In genomic region chr17:41483531-41483930, GRCh38 we compare ENCODE assay signal across 18 cellular contexts. TPM values are rescaled to one million over a fixed set of nuclear protein-coding genes. Genes with fewer than 3 reads are reported as not detected.
DNase-seq lines count a peak whose midpoint lies in the region; ATAC-seq and FAIRE-seq lines count a peak whose summit lies in the region.
"Had no signal": no experiment of that assay in that cellular context is flagged by ENCODE, and none has a peak within 500 bp of the region (broad histone marks: within the 10 kb centered on the region; RNA-seq: fewer than 3 reads in every experiment).

No MANE protein-coding gene starts in this region.

- ATAC-seq in GM21576 (IDR thresholded peaks at IDR 0.05; ENCODE audit: unreplicated experiment): no peak

- H3K9ac ChIP-seq in mesendoderm (ENCODE audit: low read length): no peak overlapping the region

- H2BK15ac ChIP-seq in mesendoderm (replicated peaks; ENCODE audit: low read depth): no peak overlapping the region

- no peak overlapping the region for H4K8ac ChIP-seq in mesendoderm (ENCODE audit: low read depth, low read length)

- no peak overlapping the region for H3K23ac ChIP-seq in mesendoderm (ENCODE audit: low read length)

- H2BK5ac ChIP-seq in mesendoderm (ENCODE audit: low read length): no peak overlapping the region

- no peak overlapping the region for H3K4me3 Mint-ChIP-seq in activated CD4-positive, alpha-beta T cell treated with anti-CD3 and anti-CD28 coated beads, Interleukin-2, amount 10 ng/mL, durations not matched to agents 7 days and 5 days
- H3K4me3 Mint-ChIP-seq: CD4-positive, CD25-positive, alpha-beta regulatory T cell; CD8-positive, alpha-beta memory T cell; H9 had no signal

- peak; percentile 48 for DNase-seq in amniotic epithelial cell (ENCODE audit: low read depth)
- peak; percentile 72 for DNase-seq in mesendoderm
- DNase-seq in small intestine: peak; percentile 44
- DNase-seq in activated CD4-positive, alpha-beta T cell treated with anti-CD3 and anti-CD28 coated beads, Interleukin-2, amount 10 ng/mL, durations not matched to agents 7 days and 5 days: no peak
- no peak for DNase-seq in effector CD8-positive, alpha-beta T cell (lab: John Stamatoyannopoulos, UW)
- DNase-seq in RKO (ENCODE audit: low spot score): no peak
- DNase-seq: BE2C; C1 segment of cervical spinal cord; CD4-positive, CD25-positive, alpha-beta regulatory T cell; CD8-positive, alpha-beta memory T cell; COR-L47; H9 had no signal

- H3K27me3 Mint-ChIP-seq in activated CD4-positive, alpha-beta T cell treated with anti-CD3 and anti-CD28 coated beads, Interleukin-2, amount 10 ng/mL, durations not matched to agents 7 days and 5 days: no peaks in the 10 kb centered on the region

- POLR2A ChIA-PET in activated CD4-positive, alpha-beta T cell treated with anti-CD3 and anti-CD28 coated beads, Interleukin-2, amount 10 ng/mL, durations not matched to agents 7 days and 5 days (lab: Charles Lee): no interaction called here

- no peaks in the 10 kb centered on the region for H3K79me2 ChIP-seq in mesendoderm (ENCODE audit: control insufficient read depth, insufficient read depth, low read length)

- H2AK5ac ChIP-seq in mesendoderm (ENCODE audit: low read length): no peak overlapping the region

- peak overlapping the region; percentile 50 for H3K56ac ChIP-seq in mesendoderm (ENCODE audit: low read length)

- H3K36me3 ChIP-seq in mesendoderm (ENCODE audit: control insufficient read depth, insufficient read depth, low read length) (no peaks in the 10 kb centered on the region), small intestine (ENCODE audit: control insufficient read depth in 2 of 2, insufficient read depth in 2 of 2, low read length in 2 of 2) (no peaks in the 10 kb centered on the region)
- H3K36me3 ChIP-seq: BE2C had no signal

- CTCF ChIA-PET in activated CD4-positive, alpha-beta T cell treated with anti-CD3 and anti-CD28 coated beads, Interleukin-2, amount 10 ng/mL, durations not matched to agents 7 days and 5 days (lab: Charles Lee): interaction anchor here (0.5 to 1.5 kb wide), 3 partner anchors 10 to 1984 kb away, joined by 3 read pairs; no protein-coding TSS in a partner anchor

- no peaks in the 10 kb centered on the region for H3K9me3 ChIP-seq in small intestine (ENCODE audit: control insufficient read depth, low read depth)
- H3K9me3 ChIP-seq: BE2C had no signal

- no peak overlapping the region for H3K18ac ChIP-seq in mesendoderm (ENCODE audit: low read length)

- H3K79me1 ChIP-seq in mesendoderm (ENCODE audit: low read length): no peaks in the 10 kb centered on the region

- no peaks in the 10 kb centered on the region for H3K4me1 Mint-ChIP-seq in activated CD4-positive, alpha-beta T cell treated with anti-CD3 and anti-CD28 coated beads, Interleukin-2, amount 10 ng/mL, durations not matched to agents 7 days and 5 days
- H3K4me1 Mint-ChIP-seq: CD4-positive, CD25-positive, alpha-beta regulatory T cell; CD8-positive, alpha-beta memory T cell had no signal

- H3K27me3 ChIP-seq in mesendoderm (ENCODE audit: insufficient read depth, low read length, poor library complexity) (no peaks in the 10 kb centered on the region), small intestine (ENCODE audit: control insufficient read depth in 2 of 2, insufficient read depth in 2 of 2, low read length in 2 of 2) (no peaks in the 10 kb centered on the region)
- H3K27me3 ChIP-seq: BE2C had no signal

- no peak overlapping the region for H3K4me2 ChIP-seq in mesendoderm (ENCODE audit: low read length)

- H4K5ac ChIP-seq in mesendoderm (ENCODE audit: low read length): no peak overlapping the region

- no peaks in the 10 kb centered on the region for H3K36me3 Mint-ChIP-seq in activated CD4-positive, alpha-beta T cell treated with anti-CD3 and anti-CD28 coated beads, Interleukin-2, amount 10 ng/mL, durations not matched to agents 7 days and 5 days (ENCODE audit: low read depth)
- H3K36me3 Mint-ChIP-seq: CD4-positive, CD25-positive, alpha-beta regulatory T cell; CD8-positive, alpha-beta memory T cell had no signal

- H3K4ac ChIP-seq in mesendoderm (ENCODE audit: low read depth, low read length): no peak overlapping the region

- H3K4me3 ChIP-seq in mesendoderm (ENCODE audit: low read length) (no peak overlapping the region), small intestine (ENCODE audit: low read depth in 1 of 2, low read length in 2 of 2) (no peak overlapping the region)

- peaks cover 7% of the 10 kb centered on the region for H3K4me1 ChIP-seq in mesendoderm (ENCODE audit: control insufficient read depth, low read depth, low read length)
- H3K4me1 ChIP-seq in small intestine (ENCODE audit: control insufficient read depth in 2 of 2, insufficient read depth in 1 of 2, low read depth in 1 of 2, low read length in 1 of 2): no peaks in the 10 kb centered on the region

- no peak for FAIRE-seq in small intestine (lab: Jason Lieb, UNC)
- FAIRE-seq: A204.1, D721Med, G401.6, GM12891, H1 had no signal

- H3K27ac ChIP-seq in mesendoderm (ENCODE audit: low read depth, low read length) (no peak overlapping the region), small intestine (ENCODE audit: low read depth in 1 of 2, low read length in 1 of 2) (no peak overlapping the region)

- no peak overlapping the region for H3K27ac Mint-ChIP-seq in activated CD4-positive, alpha-beta T cell treated with anti-CD3 and anti-CD28 coated beads, Interleukin-2, amount 10 ng/mL, durations not matched to agents 7 days and 5 days
- H3K27ac Mint-ChIP-seq: CD4-positive, CD25-positive, alpha-beta regulatory T cell had no signal

- H3K9me3 Mint-ChIP-seq in activated CD4-positive, alpha-beta T cell treated with anti-CD3 and anti-CD28 coated beads, Interleukin-2, amount 10 ng/mL, durations not matched to agents 7 days and 5 days: no peaks in the 10 kb centered on the region
- H3K9me3 Mint-ChIP-seq: CD4-positive, CD25-positive, alpha-beta regulatory T cell; CD8-positive, alpha-beta memory T cell; H9 had no signal

- no CpG with 5 or more reads among the region's 9 CpGs for WGBS in mesendoderm (ENCODE audit: extremely low coverage, insufficient coverage, low lambda C conversion rate)
- WGBS in small intestine, 3 donors: 16 to 56% (median 29%) methylated on average over 9 of the region's 9 CpGs

- H2BK120ac ChIP-seq in mesendoderm (ENCODE audit: low read depth, low read length): no peak overlapping the region

RNA-seq across cellular contexts. Expression of gene KRT35, which starts 2.6 kb away (rescaled TPM):
- not detected for polyA plus RNA-seq in mesendoderm (2013, experiment 1 of 2)
- not detected for polyA plus RNA-seq in mesendoderm (2013, experiment 2 of 2)
- not detected for polyA plus RNA-seq in small intestine
- not detected for total RNA-seq in activated CD4-positive, alpha-beta T cell treated with anti-CD3 and anti-CD28 coated beads, Interleukin-2, amount 10 ng/mL, durations not matched to agents 7 days and 5 days
- total RNA-seq: CD4-positive, CD25-positive, alpha-beta regulatory T cell; CD8-positive, alpha-beta memory T cell; H1; H9 had no signal
- polyA plus RNA-seq: CD4-positive, CD25-positive, alpha-beta regulatory T cell; CD8-positive, alpha-beta memory T cell; H1 had no signal

RNA-seq across cellular contexts. Expression of gene KRT36, which starts 6.2 kb away (rescaled TPM):
- polyA plus RNA-seq in mesendoderm (2013, experiment 1 of 2): not detected
- not detected for polyA plus RNA-seq in mesendoderm (2013, experiment 2 of 2)
- not detected for polyA plus RNA-seq in small intestine
- not detected for total RNA-seq in activated CD4-positive, alpha-beta T cell treated with anti-CD3 and anti-CD28 coated beads, Interleukin-2, amount 10 ng/mL, durations not matched to agents 7 days and 5 days
- total RNA-seq: CD4-positive, CD25-positive, alpha-beta regulatory T cell; CD8-positive, alpha-beta memory T cell; H1; H9 had no signal
- polyA plus RNA-seq: CD4-positive, CD25-positive, alpha-beta regulatory T cell; CD8-positive, alpha-beta memory T cell; H1 had no signal

RNA-seq across cellular contexts. Expression of gene KRT32, which starts 16.3 kb away (rescaled TPM):
- polyA plus RNA-seq in mesendoderm (2013, experiment 1 of 2): not detected
- not detected for polyA plus RNA-seq in mesendoderm (2013, experiment 2 of 2)
- not detected for polyA plus RNA-seq in small intestine
- total RNA-seq in activated CD4-positive, alpha-beta T cell treated with anti-CD3 and anti-CD28 coated beads, Interleukin-2, amount 10 ng/mL, durations not matched to agents 7 days and 5 days: not detected
- total RNA-seq: CD4-positive, CD25-positive, alpha-beta regulatory T cell; CD8-positive, alpha-beta memory T cell; H1; H9 had no signal
- polyA plus RNA-seq: CD4-positive, CD25-positive, alpha-beta regulatory T cell; CD8-positive, alpha-beta memory T cell; H1 had no signal

RNA-seq across cellular contexts. Expression of gene KRT13, which starts 21.9 kb away (rescaled TPM):
- not detected for polyA plus RNA-seq in mesendoderm (2013, experiment 1 of 2)
- polyA plus RNA-seq in mesendoderm (2013, experiment 2 of 2): not detected
- 10 to 100 TPM; 10.3 to 37.6 (median 26.2) TPM for polyA plus RNA-seq in small intestine
- total RNA-seq in activated CD4-positive, alpha-beta T cell treated with anti-CD3 and anti-CD28 coated beads, Interleukin-2, amount 10 ng/mL, durations not matched to agents 7 days and 5 days: not detected
- total RNA-seq: CD4-positive, CD25-positive, alpha-beta regulatory T cell; CD8-positive, alpha-beta memory T cell; H1; H9 had no signal
- polyA plus RNA-seq: CD4-positive, CD25-positive, alpha-beta regulatory T cell; CD8-positive, alpha-beta memory T cell had no signal

RNA-seq across cellular contexts. Expression of gene KRT15, which starts 35.2 kb away (rescaled TPM):
- 0.15 TPM for polyA plus RNA-seq in mesendoderm (2013, experiment 1 of 2)
- polyA plus RNA-seq in mesendoderm (2013, experiment 2 of 2): 0.21 TPM
- 10 to 100 TPM in 2 of 3 donors, 1 to 10 TPM in 1; 2.5 to 18.9 (median 10.7) TPM for polyA plus RNA-seq in small intestine
- not detected for total RNA-seq in activated CD4-positive, alpha-beta T cell treated with anti-CD3 and anti-CD28 coated beads, Interleukin-2, amount 10 ng/mL, durations not matched to agents 7 days and 5 days
- total RNA-seq: CD4-positive, CD25-positive, alpha-beta regulatory T cell; CD8-positive, alpha-beta memory T cell had no signal
- polyA plus RNA-seq: CD4-positive, CD25-positive, alpha-beta regulatory T cell; CD8-positive, alpha-beta memory T cell had no signal

Comparison
In these comparisons a context has a peak if more than half of its experiments do, and no peak if none do; other contexts are left out.
1. DNase-seq: peak in amniotic epithelial cell (single experiment), mesendoderm (single experiment) and small intestine (single experiment); none in activated CD4-positive, alpha-beta T cell treated with anti-CD3 and anti-CD28 coated beads, Interleukin-2, amount 10 ng/mL, durations not matched to agents 7 days and 5 days (single experiment), effector CD8-positive, alpha-beta T cell (single experiment) and RKO (single experiment).